Comparison of ENCODE assay signal across 8 cellular contexts in genomic region chr18:35407871-35408481, GRCh38. TPM values are rescaled to one million over a fixed set of nuclear protein-coding genes. Genes with fewer than 3 reads are reported as not detected.
DNase-seq lines count a peak whose midpoint lies in the region; ATAC-seq and TF ChIP-seq lines count a peak whose summit lies in the region.

No MANE protein-coding gene starts in this region.

- no peak overlapping the region for H3K4me3 ChIP-seq in SK-N-MC
- no peak overlapping the region for H3K4me3 ChIP-seq in cardiac fibroblast (replicated peaks in 1 of 2; ENCODE audit: low read depth in 2 of 2, low read length in 2 of 2)
- H3K4me3 ChIP-seq in kidney epithelial cell (ENCODE audit: low read depth, low read length): no peak overlapping the region

- no peak overlapping the region for H3K9ac ChIP-seq in SK-N-MC (ENCODE audit: insufficient read length)

- no peaks in the 10 kb centered on the region for H3K9me3 ChIP-seq in SK-N-MC (ENCODE audit: low read depth, low read length)

- peak; percentile 66 for TF ChIP-seq CTCF in cardiac fibroblast (IDR thresholded peaks at IDR 0.05; ENCODE audit: low read depth, low read length)
- TF ChIP-seq CTCF in kidney epithelial cell (IDR thresholded peaks at IDR 0.05; ENCODE audit: insufficient read depth, low read length, poor library complexity, severe bottlenecking): peak; percentile 68

- H3K36me3 ChIP-seq in SK-N-MC (ENCODE audit: insufficient read depth, low read length) (no peaks in the 10 kb centered on the region), kidney epithelial cell (ENCODE audit: control insufficient read depth, insufficient read depth, low read length) (no peaks in the 10 kb centered on the region)

- H3K27ac ChIP-seq in SK-N-MC: no peak overlapping the region

- DNase-seq in stimulated activated CD4-positive, alpha-beta T cell treated with anti-CD3 and anti-CD28 coated beads, Interleukin-15, amount 100 ng/mL, for 24 hours: peak; percentile 43
- no peak for DNase-seq in stimulated activated CD4-positive, alpha-beta T cell treated with anti-CD3 and anti-CD28 coated beads, Interleukin-4, amount 100 ng/mL, for 1 hour
- DNase-seq in NCI-H1436 treated with DMSO at 0.1 percent for 48 hours (lab: John Stamatoyannopoulos, UW) (peak; percentile 9), SK-N-MC (ENCODE audit: low read depth, low spot score) (peak; percentile 22), cardiac fibroblast (ENCODE audit: low read depth in 2 of 2) (peak; percentile 84 to 88), kidney epithelial cell (ENCODE audit: low read depth) (peak; percentile 7)
- peak; percentile 48 for DNase-seq in stimulated activated naive CD8-positive, alpha-beta T cell treated with anti-CD3 and anti-CD28 coated beads, Interleukin-15, Interleukin-2, amounts not matched to agents 100 U/mL and 50 U/mL, for 24 hours

- no peaks in the 10 kb centered on the region for H3K27me3 ChIP-seq in kidney epithelial cell (ENCODE audit: control insufficient read depth, insufficient read depth, low read length)

- ATAC-seq in HG02571 (IDR thresholded peaks at IDR 0.05; ENCODE audit: unreplicated experiment): peak; percentile 49
- ATAC-seq in stimulated activated naive CD8-positive, alpha-beta T cell treated with anti-CD3 and anti-CD28 coated beads, Interleukin-15, Interleukin-2, amounts not matched to agents 100 U/mL and 50 U/mL, for 24 hours: peak; percentile 70

RNA-seq across cellular contexts. Expression of gene ZNF396, which starts 30.8 kb away (rescaled TPM):
- total RNA-seq in kidney epithelial cell: 2.0 and 3.3 TPM in 2 replicates
